8 cellular contexts compared by ENCODE assay signal in genomic region chr13:24693862-24694471, GRCh38. TPM values are rescaled to one million over a fixed set of nuclear protein-coding genes. Genes with fewer than 3 reads are reported as not detected.
DNase-seq lines count a peak whose midpoint lies in the region; ATAC-seq and TF ChIP-seq lines count a peak whose summit lies in the region.

No MANE protein-coding gene starts in this region.

- H3T11ph ChIP-seq in H9 (ENCODE audit: low read length) = no peak overlapping the region

- H3K27ac ChIP-seq in DND-41 (ENCODE audit: low read length) (no peak overlapping the region), H9 (ENCODE audit: insufficient read length, low read depth, low read length) (no peak overlapping the region)

- no peak overlapping the region for H3K4me3 ChIP-seq in DND-41 (ENCODE audit: low read depth in 1 of 2, low read length in 2 of 2)

- no peak overlapping the region for H2BK15ac ChIP-seq in H9 (ENCODE audit: low read depth, low read length)

- no peak overlapping the region for H2AK5ac ChIP-seq in H9 (ENCODE audit: insufficient read length, low read length)

- H3K14ac ChIP-seq in H9 (ENCODE audit: insufficient read depth, low read length) = no peak overlapping the region

- H3K4me2 ChIP-seq in DND-41 (ENCODE audit: insufficient read depth, low read length) = no peak overlapping the region
- no peak overlapping the region for H3K4me2 ChIP-seq in H9 (ENCODE audit: insufficient read depth, insufficient read length, low read length)

- H2AFZ ChIP-seq in DND-41 (ENCODE audit: low read depth, low read length) (no peak overlapping the region), H9 (ENCODE audit: low read length) (no peak overlapping the region)

- no peak overlapping the region for H2BK120ac ChIP-seq in H9 (ENCODE audit: low read depth, low read length, poor library complexity, severe bottlenecking)

- no peak overlapping the region for H4K91ac ChIP-seq in H9 (ENCODE audit: insufficient read length, low read depth, low read length)

- no peak overlapping the region for H3K56ac ChIP-seq in H9 (ENCODE audit: insufficient read length, low read depth, low read length)

- H3K79me2 ChIP-seq in DND-41 (ENCODE audit: insufficient read depth, low read length) (no peaks in the 10 kb centered on the region), H9 (ENCODE audit: insufficient read depth, low read length) (no peaks in the 10 kb centered on the region)

- H3K9ac ChIP-seq in DND-41 (ENCODE audit: low read depth, low read length) (no peak overlapping the region), H9 (ENCODE audit: extremely low read depth, insufficient read length, low read length) (no peak overlapping the region)

- DNase-seq in DND-41 (peak; percentile 58), H9 (peak; percentile 82), NCI-H2029 (lab: John Stamatoyannopoulos, UW) (peak; percentile 42), T-helper 17 cell (no peak), medulla oblongata (ENCODE audit: extremely low spot score) (peak; percentile 62), OCI-M2 (lab: John Stamatoyannopoulos, UW; ENCODE audit: unreplicated experiment) (no peak)
- DNase-seq in effector CD4-positive, alpha-beta T cell = peak; percentile 24

- no peaks in the 10 kb centered on the region for H3K9me3 Mint-ChIP-seq in H9

- H2BK12ac ChIP-seq in H9 (ENCODE audit: insufficient read length, low read depth, low read length) = no peak overlapping the region

- H3K4me3 Mint-ChIP-seq in H9 (no peak overlapping the region), T-helper 17 cell (peak overlapping the region; percentile 2)

- no peak overlapping the region for H3K4ac ChIP-seq in H9 (ENCODE audit: low read depth, low read length)

- no peak overlapping the region for H2BK20ac ChIP-seq in H9 (ENCODE audit: low read depth, low read length, poor library complexity, severe bottlenecking)

- H3K27me3 ChIP-seq in DND-41 (ENCODE audit: insufficient read depth, low read length, poor library complexity) = peaks cover 23% of the 10 kb centered on the region
- H3K27me3 ChIP-seq in H9 (ENCODE audit: insufficient read depth, low read length) = no peaks in the 10 kb centered on the region

- no peak overlapping the region for H2BK5ac ChIP-seq in H9 (ENCODE audit: insufficient read length, low read length)

- no peaks in the 10 kb centered on the region for H3K9me3 ChIP-seq in DND-41 (ENCODE audit: insufficient read depth, low read length, severe bottlenecking)
- H3K9me3 ChIP-seq in H9 (ENCODE audit: control insufficient read depth, low read depth, low read length) = no peaks in the 10 kb centered on the region
- no peaks in the 10 kb centered on the region for H3K9me3 ChIP-seq in T-helper 17 cell (ENCODE audit: control insufficient read depth, low read length, poor library complexity, severe bottlenecking)

- H3K27ac Mint-ChIP-seq in H9 (peak overlapping the region in 1 of 3 experiments; percentile 65; a peak in 1 of 7 replicates), T-helper 17 cell (peak overlapping the region; percentile 34)

- H3K4me1 Mint-ChIP-seq in H9 (peaks cover 5 to 6% of the 10 kb centered on the region in 2 experiments), T-helper 17 cell (peaks cover 9% of the 10 kb centered on the region)

- H3K23ac ChIP-seq in H9 (ENCODE audit: insufficient read length, low read depth, low read length) = no peak overlapping the region

- H4K5ac ChIP-seq in H9 (ENCODE audit: insufficient read length, low read depth, low read length) = no peak overlapping the region

- H4K8ac ChIP-seq in H9 (replicated peaks; ENCODE audit: insufficient read length, low read depth, low read length) = no peak overlapping the region

- no CpG with 5 or more reads among the region's 17 CpGs for WGBS in H9 (ENCODE audit: extremely low coverage, insufficient read length, low lambda C conversion rate)

- H3K36me3 ChIP-seq in DND-41 (ENCODE audit: insufficient read depth, low read length) = no peaks in the 10 kb centered on the region

- ATAC-seq in DND-41 (ENCODE audit: insufficient read depth, low read depth) (peak; percentile 86), T-helper 17 cell (peak; percentile 75), GM18511 (IDR thresholded peaks at IDR 0.05; ENCODE audit: unreplicated experiment) (no peak)

- H3K36me3 Mint-ChIP-seq in H9 (ENCODE audit: insufficient read depth in 1 of 3, low read depth in 3 of 3) (no peaks in the 10 kb centered on the region), T-helper 17 cell (ENCODE audit: low read depth) (peaks cover 9% of the 10 kb centered on the region)

- no peaks in the 10 kb centered on the region for H3K23me2 ChIP-seq in H9 (ENCODE audit: insufficient read length, low read depth, low read length, poor library complexity, severe bottlenecking)

- peak; percentile 76 for TF ChIP-seq CTCF in DND-41 (IDR thresholded peaks at IDR 0.05; ENCODE audit: borderline replicate concordance, extremely low read depth, low read length, poor library complexity, severe bottlenecking)
- TF ChIP-seq CTCF in H9 (conservative IDR thresholded peaks at IDR 0.05) = peak; percentile 90

- H4K20me1 ChIP-seq in DND-41 (ENCODE audit: insufficient read depth, low read length) = peaks cover 7% of the 10 kb centered on the region; the same call in 1 of the 2 replicates
- H4K20me1 ChIP-seq in H9 (ENCODE audit: control insufficient read depth, insufficient read depth, insufficient read length) = no peaks in the 10 kb centered on the region

- H3K27me3 Mint-ChIP-seq in H9 (ENCODE audit: low read depth) (peaks cover 16% of the 10 kb centered on the region), T-helper 17 cell (peaks cover 59% of the 10 kb centered on the region)

- H3K18ac ChIP-seq in H9 (ENCODE audit: insufficient read length, low read depth, low read length) = no peak overlapping the region

- no peaks in the 10 kb centered on the region for H3K4me1 ChIP-seq in DND-41 (ENCODE audit: insufficient read depth, low read length)
- no peaks in the 10 kb centered on the region for H3K4me1 ChIP-seq in H9 (ENCODE audit: insufficient read depth, low read length)

- H3K79me1 ChIP-seq in H9 (ENCODE audit: insufficient read depth, low read depth, low read length, poor library complexity, severe bottlenecking) = no peaks in the 10 kb centered on the region

RNA-seq across cellular contexts. Expression of gene ATP12A, which starts 13.8 kb away (rescaled TPM):
- 0.79 and 0.94 TPM in 2 replicates for total RNA-seq in H9 (2021)
- total RNA-seq in T-helper 17 cell = not detected

Comparison
In these comparisons a context has a peak if more than half of its experiments do, and no peak if none do; other contexts are left out.
1. DNase-seq: peak in DND-41 (single experiment), H9 (single experiment), NCI-H2029 (single experiment), effector CD4-positive, alpha-beta T cell (single experiment) and medulla oblongata (single experiment); none in T-helper 17 cell (0 of 3) and OCI-M2 (single experiment).